Comparison of ENCODE assay signal across 23 cellular contexts in genomic region chr16:24328835-24329418, GRCh38.
"Had no signal": no experiment of that assay in that cellular context is flagged by ENCODE, and none has a peak within 500 bp of the region (broad histone marks: within the 10 kb centered on the region; RNA-seq: fewer than 3 reads in every experiment).

No MANE protein-coding gene starts in this region.

- H3K27me3 Mint-ChIP-seq: activated CD4-positive, alpha-beta T cell treated with anti-CD3 and anti-CD28 coated beads, Interleukin-2, amount 10 ng/mL, durations not matched to agents 24 days and 14 days; activated naive CD8-positive, alpha-beta T cell treated with anti-CD3 and anti-CD28 coated beads, Interleukin-2, amount 50 U/mL, for 24 hours had no signal

- H3K4me3 Mint-ChIP-seq: activated CD4-positive, alpha-beta T cell treated with anti-CD3 and anti-CD28 coated beads, Interleukin-2, amount 10 ng/mL, durations not matched to agents 24 days and 14 days; activated CD8-positive, alpha-beta memory T cell treated with anti-CD3 and anti-CD28 coated beads, Interleukin-2, amount 10 ng/mL, durations not matched to agents 7 days and 5 days; activated CD8-positive, alpha-beta T cell treated with anti-CD3 and anti-CD28 coated beads for 36 hours; activated naive CD8-positive, alpha-beta T cell treated with anti-CD3 and anti-CD28 coated beads, Interleukin-2, amount 50 U/mL, for 24 hours; activated T-helper 1 cell treated with anti-CD3 and anti-CD28 coated beads, Interleukin-12 subunit alpha, Interleukin-12 subunit beta, Interleukin-2, Interleukin-4 antibody, amounts not matched to agents 30 ng/mL and 10 ng/mL and 1 ng/mL, durations not matched to agents 14 hours and 24 hours and 36 hours; brain; dendritic cell treated with granulocyte-macrophage colony-stimulating factor and Interleukin-4, amounts not matched to agents 40 ng/mL and 50 ng/mL, for 4 days; nephron progenitor cell; T-helper 2 cell treated with Interferon-gamma antibody and Interleukin-4, amounts not matched to agents 5 μg/mL and 100 μg/mL, for 36 hours had no signal

- H3K27me3 ChIP-seq: upper lobe of left lung had no signal

- H3K4me1 ChIP-seq: lower lobe of right lung, upper lobe of left lung had no signal

- DNase-seq: activated CD4-positive, alpha-beta T cell treated with anti-CD3 and anti-CD28 coated beads, Interleukin-2, amount 10 ng/mL, durations not matched to agents 24 days and 14 days; activated CD8-positive, alpha-beta memory T cell treated with anti-CD3 and anti-CD28 coated beads, Interleukin-2, amount 10 ng/mL, durations not matched to agents 7 days and 5 days; activated CD8-positive, alpha-beta T cell treated with anti-CD3 and anti-CD28 coated beads for 36 hours; activated gamma-delta T cell; activated naive CD4-positive, alpha-beta T cell treated with anti-CD3 and anti-CD28 coated beads, Interleukin-2, amount 50 U/mL, for 16 hours; activated naive CD8-positive, alpha-beta T cell treated with anti-CD3 and anti-CD28 coated beads, Interleukin-2, amount 50 U/mL, for 24 hours; effector CD4-positive, alpha-beta T cell; lower lobe of right lung; mesendoderm; mucosa of descending colon; nephron progenitor cell; stimulated activated CD4-positive, alpha-beta T cell treated with anti-CD3 and anti-CD28 coated beads, Interleukin-4, amount 100 ng/mL, for 1 hour; stimulated activated naive CD4-positive, alpha-beta T cell; upper lobe of left lung had no signal

- H3K4me1 Mint-ChIP-seq: activated CD4-positive, alpha-beta T cell treated with anti-CD3 and anti-CD28 coated beads, Interleukin-2, amount 10 ng/mL, durations not matched to agents 24 days and 14 days; activated CD8-positive, alpha-beta memory T cell treated with anti-CD3 and anti-CD28 coated beads, Interleukin-2, amount 10 ng/mL, durations not matched to agents 7 days and 5 days; activated naive CD8-positive, alpha-beta T cell treated with anti-CD3 and anti-CD28 coated beads, Interleukin-2, amount 50 U/mL, for 24 hours; nephron progenitor cell had no signal

- H3K27ac Mint-ChIP-seq: activated CD4-positive, alpha-beta T cell treated with anti-CD3 and anti-CD28 coated beads, Interleukin-2, amount 10 ng/mL, durations not matched to agents 24 days and 14 days; activated CD8-positive, alpha-beta memory T cell treated with anti-CD3 and anti-CD28 coated beads, Interleukin-2, amount 10 ng/mL, durations not matched to agents 7 days and 5 days; activated CD8-positive, alpha-beta T cell treated with anti-CD3 and anti-CD28 coated beads for 36 hours; activated naive CD8-positive, alpha-beta T cell treated with anti-CD3 and anti-CD28 coated beads, Interleukin-2, amount 50 U/mL, for 24 hours; activated T-helper 1 cell treated with anti-CD3 and anti-CD28 coated beads, Interleukin-12 subunit alpha, Interleukin-12 subunit beta, Interleukin-2, Interleukin-4 antibody, amounts not matched to agents 30 ng/mL and 10 ng/mL and 1 ng/mL, durations not matched to agents 14 hours and 24 hours and 36 hours; dendritic cell treated with granulocyte-macrophage colony-stimulating factor and Interleukin-4, amounts not matched to agents 40 ng/mL and 50 ng/mL, for 4 days; nephron progenitor cell; progenitor cell of endocrine pancreas; T-helper 2 cell treated with Interferon-gamma antibody and Interleukin-4, amounts not matched to agents 5 μg/mL and 100 μg/mL, for 36 hours had no signal

- H3K36me3 Mint-ChIP-seq: activated CD8-positive, alpha-beta memory T cell treated with anti-CD3 and anti-CD28 coated beads, Interleukin-2, amount 10 ng/mL, durations not matched to agents 7 days and 5 days; brain had no signal

- H3K9me3 Mint-ChIP-seq: activated CD4-positive, alpha-beta T cell treated with anti-CD3 and anti-CD28 coated beads, Interleukin-2, amount 10 ng/mL, durations not matched to agents 24 days and 14 days; activated CD8-positive, alpha-beta T cell treated with anti-CD3 and anti-CD28 coated beads for 36 hours; activated naive CD8-positive, alpha-beta T cell treated with anti-CD3 and anti-CD28 coated beads, Interleukin-2, amount 50 U/mL, for 24 hours; activated T-helper 1 cell treated with anti-CD3 and anti-CD28 coated beads, Interleukin-12 subunit alpha, Interleukin-12 subunit beta, Interleukin-2, Interleukin-4 antibody, amounts not matched to agents 30 ng/mL and 10 ng/mL and 1 ng/mL, durations not matched to agents 14 hours and 24 hours and 36 hours; brain; dendritic cell treated with granulocyte-macrophage colony-stimulating factor and Interleukin-4, amounts not matched to agents 40 ng/mL and 50 ng/mL, for 4 days; nephron progenitor cell; T-helper 2 cell treated with Interferon-gamma antibody and Interleukin-4, amounts not matched to agents 5 μg/mL and 100 μg/mL, for 36 hours had no signal

- ATAC-seq: activated CD4-positive, CD25-positive, alpha-beta regulatory T cell treated with anti-CD3 and anti-CD28 coated beads, Interleukin-2, amount 50 U/mL, for 24 hours; activated CD8-positive, alpha-beta memory T cell treated with anti-CD3 and anti-CD28 coated beads, Interleukin-2, amount 10 ng/mL, durations not matched to agents 7 days and 5 days; activated CD8-positive, alpha-beta T cell treated with anti-CD3 and anti-CD28 coated beads for 36 hours; activated naive CD8-positive, alpha-beta T cell treated with anti-CD3 and anti-CD28 coated beads, Interleukin-2, amount 50 U/mL, for 24 hours; left lobe of liver; lower lobe of right lung; mucosa of descending colon had no signal

- H3K36me3 ChIP-seq: lower lobe of right lung, thoracic aorta, upper lobe of left lung had no signal

- H3K4me3 ChIP-seq: lower lobe of right lung, mucosa of descending colon, thoracic aorta, upper lobe of left lung had no signal

- H3K27ac ChIP-seq: lower lobe of right lung, thoracic aorta, upper lobe of left lung, VCaP had no signal
